9 cellular contexts compared by ENCODE assay signal in genomic region chr17:40564883-40565744, GRCh38. TPM values are rescaled to one million over a fixed set of nuclear protein-coding genes. Genes with fewer than 3 reads are reported as not detected.
DNase-seq lines count a peak whose midpoint lies in the region; ATAC-seq and TF ChIP-seq lines count a peak whose summit lies in the region.
"Had no signal": no experiment of that assay in that cellular context is flagged by ENCODE, and none has a peak within 500 bp of the region (broad histone marks: within the 10 kb centered on the region; RNA-seq: fewer than 3 reads in every experiment).

TSS of gene CCR7 (minus strand) at chr17:40565472. CDS start at chr17:40565409, 63 bp downstream.

- DNase-seq in GM12865 (ENCODE audit: low read depth) (peak; percentile 86), GM19240 (ENCODE audit: insufficient read length, low spot score) (no peak), NCI-H2029 treated with DMSO at 0.1 percent for 48 hours (lab: John Stamatoyannopoulos, UW) (no peak)
- DNase-seq in T-helper 2 cell treated with Interferon-gamma antibody and Interleukin-4, amounts not matched to agents 5 μg/mL and 100 μg/mL, for 36 hours (ENCODE audit: low spot score), result peak; percentile 79
- peak; percentile 92 for DNase-seq in activated naive CD4-positive, alpha-beta T cell treated with anti-CD3 and anti-CD28 coated beads for 36 hours
- peak; percentile 64 for DNase-seq in stimulated activated CD4-positive, alpha-beta T cell treated with anti-CD3 and anti-CD28 coated beads, Interleukin-2, amount 100 ng/mL, for 4 hours (ENCODE audit: low read depth)

- H3K36me3 Mint-ChIP-seq in T-helper 2 cell treated with Interferon-gamma antibody and Interleukin-4, amounts not matched to agents 5 μg/mL and 100 μg/mL, for 36 hours (ENCODE audit: low read depth), result peaks cover 46% of the 10 kb centered on the region
- peaks cover 52% of the 10 kb centered on the region for H3K36me3 Mint-ChIP-seq in activated naive CD4-positive, alpha-beta T cell treated with anti-CD3 and anti-CD28 coated beads for 36 hours (ENCODE audit: low read depth)

- ATAC-seq in HG02798 (IDR thresholded peaks at IDR 0.05; ENCODE audit: poor library complexity, unreplicated experiment) (no peak), GM19467 (IDR thresholded peaks at IDR 0.05; ENCODE audit: unreplicated experiment) (no peak)

- intact Hi-C loops in activated naive CD4-positive, alpha-beta T cell treated with anti-CD3 and anti-CD28 coated beads for 36 hours (cut with micrococcal nuclease), result loop anchor here (1.0 to 5.0 kb wide), 3 partner anchors 12 to 1102 kb away; no protein-coding TSS in a partner anchor

- H3K9me3 Mint-ChIP-seq in T-helper 2 cell treated with Interferon-gamma antibody and Interleukin-4, amounts not matched to agents 5 μg/mL and 100 μg/mL, for 36 hours, result peaks cover 9% of the 10 kb centered on the region
- peaks cover 4% of the 10 kb centered on the region for H3K9me3 Mint-ChIP-seq in activated naive CD4-positive, alpha-beta T cell treated with anti-CD3 and anti-CD28 coated beads for 36 hours

- peak within 1 kb of the TSS; percentile 97 for H3K27ac Mint-ChIP-seq in T-helper 2 cell treated with Interferon-gamma antibody and Interleukin-4, amounts not matched to agents 5 μg/mL and 100 μg/mL, for 36 hours
- peak within 1 kb of the TSS; percentile 100 for H3K27ac Mint-ChIP-seq in activated naive CD4-positive, alpha-beta T cell treated with anti-CD3 and anti-CD28 coated beads for 36 hours

- peak within 1 kb of the TSS; percentile 92 for H3K4me3 Mint-ChIP-seq in T-helper 2 cell treated with Interferon-gamma antibody and Interleukin-4, amounts not matched to agents 5 μg/mL and 100 μg/mL, for 36 hours
- peak within 1 kb of the TSS; percentile 96 for H3K4me3 Mint-ChIP-seq in activated naive CD4-positive, alpha-beta T cell treated with anti-CD3 and anti-CD28 coated beads for 36 hours

- H3K27me3 Mint-ChIP-seq in T-helper 2 cell treated with Interferon-gamma antibody and Interleukin-4, amounts not matched to agents 5 μg/mL and 100 μg/mL, for 36 hours (ENCODE audit: low read depth), result peaks cover 2% of the 10 kb centered on the region
- H3K27me3 Mint-ChIP-seq in activated naive CD4-positive, alpha-beta T cell treated with anti-CD3 and anti-CD28 coated beads for 36 hours (ENCODE audit: low read depth), result no peaks in the 10 kb centered on the region

- no peak for TF ChIP-seq CTCF in GM12865 (IDR thresholded peaks at IDR 0.05; ENCODE audit: insufficient read depth, low read depth, low read length, missing control alignments)

- H3K4me3 ChIP-seq in GM12865 (ENCODE audit: low read depth, low read length), result peak within 1 kb of the TSS; percentile 64
- H3K4me3 ChIP-seq: cardiac muscle cell had no signal

- CTCF ChIA-PET in activated naive CD4-positive, alpha-beta T cell treated with anti-CD3 and anti-CD28 coated beads for 36 hours (lab: Charles Lee), result interaction anchor here (1.1 to 13.8 kb wide), 7 partner anchors 12 to 189 kb away, joined by 3 to 276 read pairs (median 4); no protein-coding TSS in a partner anchor

- H3K4me1 Mint-ChIP-seq in T-helper 2 cell treated with Interferon-gamma antibody and Interleukin-4, amounts not matched to agents 5 μg/mL and 100 μg/mL, for 36 hours (ENCODE audit: low read depth), result peaks cover 49% of the 10 kb centered on the region
- H3K4me1 Mint-ChIP-seq in activated naive CD4-positive, alpha-beta T cell treated with anti-CD3 and anti-CD28 coated beads for 36 hours (ENCODE audit: low read depth), result peaks cover 56% of the 10 kb centered on the region

RNA-seq across cellular contexts. Expression of gene CCR7, which starts in this region (rescaled TPM):
- total RNA-seq in activated naive CD4-positive, alpha-beta T cell treated with anti-CD3 and anti-CD28 coated beads for 36 hours, result 100 to 1,000 TPM; 150 to 156 TPM
- total RNA-seq: cardiac muscle cell had no signal

Comparison
In these comparisons a context has a peak if more than half of its experiments do, and no peak if none do; other contexts are left out.
1. DNase-seq: peak in GM12865 (single experiment), T-helper 2 cell treated with Interferon-gamma antibody and Interleukin-4, amounts not matched to agents 5 μg/mL and 100 μg/mL, for 36 hours (single experiment), activated naive CD4-positive, alpha-beta T cell treated with anti-CD3 and anti-CD28 coated beads for 36 hours (single experiment) and stimulated activated CD4-positive, alpha-beta T cell treated with anti-CD3 and anti-CD28 coated beads, Interleukin-2, amount 100 ng/mL, for 4 hours (single experiment); none in GM19240 (single experiment) and NCI-H2029 treated with DMSO at 0.1 percent for 48 hours (single experiment).